ENCODE assay signal across 30 cellular contexts in genomic region chr21:36466061-36466511, GRCh38. TPM values are rescaled to one million over a fixed set of nuclear protein-coding genes. Genes with fewer than 3 reads are reported as not detected.
"Had no signal": no experiment of that assay in that cellular context is flagged by ENCODE, and none has a peak within 500 bp of the region (broad histone marks: within the 10 kb centered on the region; RNA-seq: fewer than 3 reads in every experiment).

No MANE protein-coding gene starts in this region.

- DNase-seq: activated B cell treated with CpG ODN at 0.5 μM for 24 hours; activated CD4-positive, alpha-beta T cell treated with anti-CD3 and anti-CD28 coated beads, Interleukin-2, amount 50 U/mL, for 1 hour; activated CD8-positive, alpha-beta T cell treated with anti-CD3 and anti-CD28 coated beads for 36 hours; activated gamma-delta T cell treated with Interleukin-2 at 50 U/mL for 16 hours; activated naive CD4-positive, alpha-beta T cell treated with anti-CD3 and anti-CD28 coated beads, Interleukin-2, amount 50 U/mL, for 16 hours; activated T-cell treated with anti-CD3 and anti-CD28 coated beads, Interleukin-2, amount 50 U/mL, for 4 hours; amniotic stem cell; effector memory CD4-positive, alpha-beta T cell; gastrocnemius medialis; islet precursor cell; left ventricle myocardium superior; mucosa of descending colon; retina; stimulated activated CD4-positive, alpha-beta T cell treated with anti-CD3 and anti-CD28 coated beads, Interleukin-4, amount 100 ng/mL, for 24 hours; T-helper 2 cell; upper lobe of left lung had no signal

- H3K4me2 ChIP-seq: hepatocyte had no signal

- H3K9me3 ChIP-seq: breast epithelium, esophagus muscularis mucosa, gastrocnemius medialis, mucosa of descending colon, upper lobe of left lung, vagina had no signal

- H2AFZ ChIP-seq: hepatocyte had no signal

- H3K79me2 ChIP-seq: hepatocyte had no signal

- ATAC-seq: activated CD8-positive, alpha-beta T cell treated with anti-CD3 and anti-CD28 coated beads for 36 hours; activated T-cell treated with anti-CD3 and anti-CD28 coated beads, Interleukin-2, amount 50 U/mL, for 4 hours; activated T-helper 17 cell treated with anti-CD3 and anti-CD28 coated beads, Interleukin-2, amount 50 U/mL, for 72 hours; gastrocnemius medialis; left ventricle myocardium superior; mucosa of descending colon; natural killer cell treated with Interleukin-12 subunit alpha and Interleukin-12 subunit beta and Interleukin-15 and Interleukin-18, amount 100 ng/mL, for 72 hours; sciatic nerve; stimulated activated effector memory CD8-positive, alpha-beta T cell treated with anti-CD3 and anti-CD28 coated beads, Interleukin-12 subunit alpha, Interleukin-12 subunit beta, amount 100 ng/mL, for 72 hours had no signal

- H3K27ac ChIP-seq: breast epithelium, esophagus muscularis mucosa, gastrocnemius medialis, hepatocyte, skin epidermis, upper lobe of left lung, vagina had no signal

- H3K4me3 ChIP-seq: breast epithelium, esophagus muscularis mucosa, gastrocnemius medialis, hepatocyte, mucosa of descending colon, skin epidermis, upper lobe of left lung, vagina had no signal

- H3K36me3 ChIP-seq: breast epithelium, esophagus muscularis mucosa, gastrocnemius medialis, upper lobe of left lung, vagina had no signal

- H3K4me1 ChIP-seq: breast epithelium, upper lobe of left lung, vagina had no signal

- H3K27me3 ChIP-seq: gastrocnemius medialis, hepatocyte, upper lobe of left lung, vagina had no signal

RNA-seq across cellular contexts. Expression of gene CLDN14, which starts 13.8 kb away (rescaled TPM):
- total RNA-seq: activated CD8-positive, alpha-beta T cell treated with anti-CD3 and anti-CD28 coated beads for 36 hours; activated T-cell treated with anti-CD3 and anti-CD28 coated beads, Interleukin-2, amount 50 U/mL, for 4 hours; breast epithelium; esophagus muscularis mucosa; left ventricle myocardium superior; lung microvascular endothelial cell; mesenteric fat pad; natural killer cell treated with Interleukin-12 subunit alpha and Interleukin-12 subunit beta and Interleukin-15 and Interleukin-18, amount 100 ng/mL, for 72 hours; osteocyte; progenitor cell of endocrine pancreas; subcutaneous adipose tissue; vagina had no signal
